ENCODE assay signal across 28 cellular contexts in genomic region chr1:163006051-163006834, GRCh38.
"Had no signal": no experiment of that assay in that cellular context is flagged by ENCODE, and none has a peak within 500 bp of the region (broad histone marks: within the 10 kb centered on the region; RNA-seq: fewer than 3 reads in every experiment).

No MANE protein-coding gene starts in this region.

- H3K79me2 ChIP-seq: parathyroid adenoma had no signal

- H3K27me3 ChIP-seq: left lung, right atrium auricular region, right lobe of liver, testis, thyroid gland, upper lobe of right lung had no signal

- H3K9ac ChIP-seq: parathyroid adenoma had no signal

- H2AFZ ChIP-seq: parathyroid adenoma had no signal

- FAIRE-seq: islet of Langerhans, kidney, urothelium cell line had no signal

- H3K4me3 ChIP-seq: left lung, lower lobe of right lung, psoas muscle, right atrium auricular region, right lobe of liver, smooth muscle cell, testis, thyroid gland, upper lobe of right lung had no signal

- H3K4me2 ChIP-seq: smooth muscle cell had no signal

- H3K4me1 ChIP-seq: left lung, lower lobe of right lung, parathyroid adenoma, psoas muscle, right atrium auricular region, right lobe of liver, testis, thyroid gland, upper lobe of right lung had no signal

- DNase-seq: hypothalamus; immature natural killer cell; kidney; left colon; left lung; lower lobe of right lung; mammary epithelial cell; mesendoderm; naive thymus-derived CD4-positive, alpha-beta T cell; psoas muscle; right lobe of liver; stimulated activated CD4-positive, alpha-beta T cell treated with anti-CD3 and anti-CD28 coated beads, Interleukin-1b, Interleukin-23, amount 100 ng/mL, for 48 hours; stimulated activated CD4-positive, alpha-beta T cell treated with anti-CD3 and anti-CD28 coated beads, Interleukin-2, amount 100 ng/mL, for 48 hours; stimulated activated CD4-positive, alpha-beta T cell treated with anti-CD3 and anti-CD28 coated beads, Interleukin-4, amount 100 ng/mL, for 4 hours; stimulated activated CD8-positive, alpha-beta memory T cell treated with anti-CD3 and anti-CD28 coated beads, Interleukin-4, amount 100 ng/mL, for 48 hours; stimulated activated naive CD4-positive, alpha-beta T cell treated with Interleukin-2 at 50 U/mL for 16 hours; stimulated activated naive CD8-positive, alpha-beta T cell treated with anti-CD3 and anti-CD28 coated beads, Interleukin-15, amount 100 ng/mL, for 72 hours; substantia nigra; testis; thyroid gland; upper lobe of right lung had no signal

- H3K9me3 ChIP-seq: left lung, lower lobe of right lung, psoas muscle, right atrium auricular region, right lobe of liver, testis, thyroid gland, upper lobe of right lung had no signal

- H3K36me3 ChIP-seq: left lung, lower lobe of right lung, right atrium auricular region, right lobe of liver, thyroid gland, upper lobe of right lung had no signal

- H3K27ac ChIP-seq: left lung, lower lobe of right lung, parathyroid adenoma, psoas muscle, right atrium auricular region, right lobe of liver, testis, thyroid gland, upper lobe of right lung had no signal

- ATAC-seq: left colon; left lung; lower lobe of right lung; naive thymus-derived CD4-positive, alpha-beta T cell; natural killer cell treated with Interleukin-12 subunit alpha and Interleukin-12 subunit beta and Interleukin-15 and Interleukin-18, amount 100 ng/mL, for 72 hours; psoas muscle; right lobe of liver; stimulated activated memory B cell treated with anti-CD40 and anti-IgM and Interleukin-4, amounts not matched to agents 10 μg/mL and 1 μg/mL and 100 μg/mL, for 72 hours; stimulated activated naive CD8-positive, alpha-beta T cell treated with anti-CD3 and anti-CD28 coated beads, Interleukin-15, amount 100 ng/mL, for 72 hours; upper lobe of right lung had no signal
